1 cellular context compared by ENCODE assay signal in genomic region chr6:40755749-40756452, GRCh38.
TF ChIP-seq lines count a peak whose summit lies in the region.

No MANE protein-coding gene starts in this region.

TF ChIP-seq in IMR-90, 13 proteins besides CTCF, POLR2A, EP300 and RAD21 (continued from another document):
- TF ChIP-seq, protein P1, sequence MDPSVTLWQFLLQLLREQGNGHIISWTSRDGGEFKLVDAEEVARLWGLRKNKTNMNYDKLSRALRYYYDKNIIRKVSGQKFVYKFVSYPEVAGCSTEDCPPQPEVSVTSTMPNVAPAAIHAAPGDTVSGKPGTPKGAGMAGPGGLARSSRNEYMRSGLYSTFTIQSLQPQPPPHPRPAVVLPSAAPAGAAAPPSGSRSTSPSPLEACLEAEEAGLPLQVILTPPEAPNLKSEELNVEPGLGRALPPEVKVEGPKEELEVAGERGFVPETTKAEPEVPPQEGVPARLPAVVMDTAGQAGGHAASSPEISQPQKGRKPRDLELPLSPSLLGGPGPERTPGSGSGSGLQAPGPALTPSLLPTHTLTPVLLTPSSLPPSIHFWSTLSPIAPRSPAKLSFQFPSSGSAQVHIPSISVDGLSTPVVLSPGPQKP (IDR thresholded peaks at IDR 0.05; ENCODE audit: borderline replicate concordance, low read depth, low read length), result no peak
- no peak for TF ChIP-seq MAZ (IDR thresholded peaks at IDR 0.05; ENCODE audit: borderline replicate concordance, low read depth, low read length)
- no peak for TF ChIP-seq FOS (IDR thresholded peaks at IDR 0.05; ENCODE audit: low read depth, low read length)
TF ChIP-seq in IMR-90: peak in this region for 0.
